ENCODE assay signal across 17 cellular contexts in genomic region chr17:50187741-50188520, GRCh38. TPM values are rescaled to one million over a fixed set of nuclear protein-coding genes. Genes with fewer than 3 reads are reported as not detected.
DNase-seq lines count a peak whose midpoint lies in the region; ATAC-seq and TF ChIP-seq lines count a peak whose summit lies in the region.
"Had no signal": no experiment of that assay in that cellular context is flagged by ENCODE, and none has a peak within 500 bp of the region (broad histone marks: within the 10 kb centered on the region; RNA-seq: fewer than 3 reads in every experiment).

No MANE protein-coding gene starts in this region.

- ATAC-seq in HG02763 (IDR thresholded peaks at IDR 0.05; ENCODE audit: unreplicated experiment) (no peak), HG03378 (IDR thresholded peaks at IDR 0.05; ENCODE audit: unreplicated experiment) (no peak)
- ATAC-seq: activated CD4-positive, alpha-beta T cell treated with anti-CD3 and anti-CD28 coated beads for 36 hours; gastrocnemius medialis; left cardiac atrium had no signal

- TF ChIP-seq CTCF in RWPE1 (conservative IDR thresholded peaks at IDR 0.05; ENCODE audit: low read depth) = no peak
- no peak for TF ChIP-seq CTCF in fibroblast of mammary gland (conservative IDR thresholded peaks at IDR 0.05; ENCODE audit: control insufficient read depth, insufficient read depth, low read depth, low read length)
- no peak for TF ChIP-seq CTCF in osteocyte (IDR thresholded peaks at IDR 0.05)

- H3K4me1 ChIP-seq in ACC112 (ENCODE audit: control insufficient read depth, insufficient read depth, low read length, unreplicated experiment) = peaks cover 81% of the 10 kb centered on the region
- H3K4me1 ChIP-seq: gastrocnemius medialis had no signal

- peaks cover 51% of the 10 kb centered on the region; the same call in 1 of the 2 replicates for H3K36me3 ChIP-seq in ACC112 (ENCODE audit: insufficient read depth, low read length)
- H3K36me3 ChIP-seq: gastrocnemius medialis had no signal

- H3K36me3 Mint-ChIP-seq in osteocyte (ENCODE audit: unreplicated experiment) = peaks cover 54% of the 10 kb centered on the region

- H3K27ac ChIP-seq in ACC112 (ENCODE audit: low read depth, low read length) (peak overlapping the region; percentile 92), RWPE1 (peak overlapping the region; percentile 8; the same call in 1 of the 2 replicates)
- H3K27ac ChIP-seq: gastrocnemius medialis had no signal

- H3K9me3 Mint-ChIP-seq in osteocyte (ENCODE audit: unreplicated experiment) = no peaks in the 10 kb centered on the region
- H3K9me3 Mint-ChIP-seq: central memory CD8-positive, alpha-beta T cell had no signal

- H3K27me3 Mint-ChIP-seq in osteocyte (ENCODE audit: unreplicated experiment) = no peaks in the 10 kb centered on the region
- H3K27me3 Mint-ChIP-seq: activated CD4-positive, alpha-beta T cell treated with anti-CD3 and anti-CD28 coated beads for 36 hours had no signal

- H3K27ac Mint-ChIP-seq in osteocyte (ENCODE audit: unreplicated experiment) = peak overlapping the region; percentile 98
- H3K27ac Mint-ChIP-seq: activated CD4-positive, alpha-beta T cell treated with anti-CD3 and anti-CD28 coated beads for 36 hours had no signal

- H3K27me3 ChIP-seq in ACC112 (ENCODE audit: insufficient read depth, low read length) = no peaks in the 10 kb centered on the region
- H3K27me3 ChIP-seq: gastrocnemius medialis had no signal

- H3K4me1 Mint-ChIP-seq in osteocyte (ENCODE audit: unreplicated experiment) = peaks cover 95% of the 10 kb centered on the region

- POLR2A ChIA-PET in RWPE1 (lab: Yijun Ruan, JAX; ENCODE audit: low non-redundant PET) = interaction anchor here (0.6 kb wide), 1 partner anchor 18 kb away, joined by 3 read pairs; no protein-coding TSS in a partner anchor

- H3K4me3 ChIP-seq in ACC112 (ENCODE audit: low read depth, low read length) (no peak overlapping the region), fibroblast of mammary gland (ENCODE audit: control insufficient read depth, low read depth, low read length) (no peak overlapping the region)
- H3K4me3 ChIP-seq: A549, gastrocnemius medialis had no signal

- H2AFZ ChIP-seq in ACC112 (ENCODE audit: low read length, unreplicated experiment) = no peak overlapping the region

- no peak for DNase-seq in RWPE1 (ENCODE audit: low spot score)
- DNase-seq in fibroblast of mammary gland (ENCODE audit: low read depth) = peak; percentile 66
- no peak for DNase-seq in osteocyte (ENCODE audit: extremely low spot score, unreplicated experiment)
- no peak for DNase-seq in NOMO-1 (lab: John Stamatoyannopoulos, UW; ENCODE audit: unreplicated experiment in 2 of 2)
- no peak for DNase-seq in stimulated activated CD4-positive, alpha-beta T cell treated with anti-CD3 and anti-CD28 coated beads, Interleukin-4, amount 100 ng/mL, for 1 hour
- DNase-seq: activated CD4-positive, alpha-beta T cell treated with anti-CD3 and anti-CD28 coated beads for 36 hours; gastrocnemius medialis; left cardiac atrium; NCI-H1417 treated with DMSO at 0.1 percent for 48 hours; nucleus accumbens; stimulated activated CD4-positive, alpha-beta T cell treated with anti-CD3 and anti-CD28 coated beads, Interleukin-4, amount 100 ng/mL, for 24 hours had no signal

- H3K79me2 ChIP-seq in ACC112 (ENCODE audit: control insufficient read depth, insufficient read depth, low read length, unreplicated experiment) = peaks cover 32% of the 10 kb centered on the region

- CTCF ChIA-PET in RWPE1 (lab: Yijun Ruan, JAX) = interaction anchor here (0.6 to 1.6 kb wide), 3 partner anchors 10 to 164 kb away, joined by 3 to 7 read pairs (median 5); no protein-coding TSS in a partner anchor

- H3K4me3 Mint-ChIP-seq in osteocyte (ENCODE audit: unreplicated experiment) = peak overlapping the region; percentile 10
- H3K4me3 Mint-ChIP-seq: activated CD4-positive, alpha-beta T cell treated with anti-CD3 and anti-CD28 coated beads for 36 hours; central memory CD8-positive, alpha-beta T cell had no signal

RNA-seq across cellular contexts. Expression of gene COL1A1, which starts 13.5 kb away (rescaled TPM):
- total RNA-seq in osteocyte = 25,918 and 28,023 TPM in 2 replicates

RNA-seq across cellular contexts. Expression of gene SGCA, which starts 22.1 kb away (rescaled TPM):
- total RNA-seq in osteocyte = 12.0 and 13.0 TPM in 2 replicates
- total RNA-seq: HT-29 had no signal

RNA-seq across cellular contexts. Expression of gene PPP1R9B, which starts 37.5 kb away (rescaled TPM):
- 175 and 176 TPM in 2 replicates for total RNA-seq in osteocyte

RNA-seq across cellular contexts. Expression of gene SAMD14, which starts 58.0 kb away (rescaled TPM):
- total RNA-seq in osteocyte = 36.1 and 36.8 TPM in 2 replicates
